Comparison of ENCODE assay signal across 1 cellular context in genomic region chr1:30744060-30744756, GRCh38.
TF ChIP-seq lines count a peak whose summit lies in the region.

No MANE protein-coding gene starts in this region.

TF ChIP-seq in SK-N-SH treated with all-trans-retinoic acid at 6 μM for 48 hours, 23 proteins besides CTCF, POLR2A, EP300 and RAD21 (continued from another document):
- TF ChIP-seq ZNF8 (CRISPR knock-in tag; IDR thresholded peaks at IDR 0.05): no peak
- no peak for TF ChIP-seq TOX (CRISPR knock-in tag; IDR thresholded peaks at IDR 0.05; ENCODE audit: borderline replicate concordance)
- TF ChIP-seq BACH2 (CRISPR knock-in tag; IDR thresholded peaks at IDR 0.05; ENCODE audit: borderline replicate concordance): no peak
- TF ChIP-seq ZFP3 (CRISPR knock-in tag; IDR thresholded peaks at IDR 0.05): no peak
- TF ChIP-seq SNAI2 (CRISPR knock-in tag; IDR thresholded peaks at IDR 0.05): no peak
